8 cellular contexts compared by ENCODE assay signal in genomic region chr6:127343753-127344659, GRCh38. TPM values are rescaled to one million over a fixed set of nuclear protein-coding genes. Genes with fewer than 3 reads are reported as not detected.
DNase-seq lines count a peak whose midpoint lies in the region; ATAC-seq, FAIRE-seq and TF ChIP-seq lines count a peak whose summit lies in the region.

No MANE protein-coding gene starts in this region.

- no peaks in the 10 kb centered on the region for H3K9me3 ChIP-seq in HepG2 (ENCODE audit: low read length)
- no peaks in the 10 kb centered on the region for H3K9me3 ChIP-seq in aorta (ENCODE audit: control insufficient read depth, low read length)

- no peak for FAIRE-seq in HepG2 (lab: Jason Lieb, UNC)

- H3K27ac ChIP-seq in HepG2 (ENCODE audit: extremely low read length, insufficient read depth, low read length) (peak overlapping the region; percentile 86), aorta (ENCODE audit: low read depth in 1 of 2, low read length in 2 of 2) (no peak overlapping the region)

- TSS peak; percentile 88 for BruUV-seq in HepG2 (replicated peaks; lab: Mats Ljungman, UMichigan)

- H3K79me2 ChIP-seq in HepG2 (ENCODE audit: insufficient read depth, low read length): peaks cover 67% of the 10 kb centered on the region

- TF ChIP-seq EP300 in HepG2 (IDR thresholded peaks at IDR 0.05; ENCODE audit: low read depth in 2 of 2, low read length in 2 of 2) (no peak), HepG2 (CRISPR knock-in tag; IDR thresholded peaks at IDR 0.05; ENCODE audit: borderline replicate concordance) (no peak)

- TF ChIP-seq POLR2A in HepG2 (IDR thresholded peaks at IDR 0.05; ENCODE audit: insufficient read depth in 1 of 2, low read depth in 2 of 2, low read length in 2 of 2): 0 out of 4 replicates have a peak, but pooled peaks of 1 of the 2 experiments have one; percentile 16

- H3K27me3 ChIP-seq in HepG2 (ENCODE audit: control insufficient read depth in 1 of 2, insufficient read depth in 2 of 2, low read length in 2 of 2) (no peaks in the 10 kb centered on the region; a peak in 1 of 5 replicates), aorta (ENCODE audit: control insufficient read depth in 1 of 2, insufficient read depth in 2 of 2, low read length in 1 of 2) (no peaks in the 10 kb centered on the region)

- in situ Hi-C loops in GM13977 (cut with MboI; ENCODE audit: low pct_unique_long_range_greater_than_20kb, low sequenced_read_pairs, unreplicated experiment) (no loop called here), HepG2 (cut with HindIII; ENCODE audit: extremely low pct_ligation_motif_present, low pct_unique_long_range_greater_than_20kb) (no loop called here)

- H3K36me3 ChIP-seq in HepG2 (replicated peaks in 1 of 2; ENCODE audit: control insufficient read depth in 1 of 2, insufficient read depth in 2 of 2, low read length in 2 of 2) (no peaks in the 10 kb centered on the region), aorta (ENCODE audit: control insufficient read depth in 1 of 2, insufficient read depth in 2 of 2, low read length in 1 of 2) (no peaks in the 10 kb centered on the region)

- WGBS in HepG2 (ENCODE audit: low lambda C conversion rate): under 1% methylated on average over 27 of the region's 27 CpGs
- WGBS in aorta, 2 donors: 3 to 4% methylated on average over 27 of the region's 27 CpGs

- H4K20me1 ChIP-seq in HepG2 (ENCODE audit: insufficient read depth, low read length): peaks cover 14% of the 10 kb centered on the region

- H3K4me3 ChIP-seq in AG04449 (ENCODE audit: low read depth, low read length) (peak overlapping the region; percentile 84), HepG2 (replicated peaks in 1 of 3; ENCODE audit: insufficient read depth in 1 of 3, low read depth in 2 of 3, low read length in 3 of 3) (peak overlapping the region; percentile 88 to 92 (median 90)), aorta (ENCODE audit: low read length in 2 of 2) (peak overlapping the region; percentile 14 to 66)

- DNase-seq in AG04449 (ENCODE audit: low read depth, low spot score): no peak
- peak; percentile 20 for DNase-seq in GM13977 (ENCODE audit: low spot score)
- peak; percentile 68 for DNase-seq in NCI-H345 treated with DMSO at 0.1 percent for 48 hours (lab: John Stamatoyannopoulos, UW; ENCODE audit: unreplicated experiment)
- DNase-seq in central memory CD4-positive, alpha-beta T cell: peak; percentile 2
- peak; percentile 25 for DNase-seq in HepG2 (ENCODE audit: low spot score)
- no peak for DNase-seq in aorta
- DNase-seq in NCI-H1048 (lab: John Stamatoyannopoulos, UW): no peak

- ATAC-seq in HepG2: 0 out of 3 replicates have a peak, but pooled peaks have one; percentile 1
- no peak for ATAC-seq in aorta (ENCODE audit: low FRiP score)
- no peak for ATAC-seq in HG03520 (IDR thresholded peaks at IDR 0.05; ENCODE audit: unreplicated experiment)

- CTCF ChIA-PET in AG04449 (lab: Yijun Ruan, JAX) (interaction anchor here (1.5 kb wide), 1 partner anchor 12 kb away, joined by 5 read pairs; no protein-coding TSS in a partner anchor), HepG2 (lab: Yijun Ruan, JAX; ENCODE audit: low intra/inter-chr PET ratio, low total read pairs) (no interaction called here)

- H2AFZ ChIP-seq in HepG2 (ENCODE audit: low read length): peak overlapping the region; percentile 93

- peak overlapping the region; percentile 91 for H3K9ac ChIP-seq in HepG2 (ENCODE audit: insufficient read depth, low read depth, low read length)

- POLR2A ChIA-PET in AG04449 (lab: Yijun Ruan, JAX) (interaction anchor here (0.5 to 0.8 kb wide), 3 partner anchors 16 to 77 kb away, joined by 3 read pairs; partner anchors contain the start of gene RNF146), HepG2 (lab: Yijun Ruan, JAX) (interaction anchor here (3.6 kb wide), 1 partner anchor 77 kb away, joined by 37 read pairs; the partner anchor contains the start of gene RNF146)

- no peak for TF ChIP-seq RAD21 in HepG2 (CRISPR knock-in tag; IDR thresholded peaks at IDR 0.05)

- peaks cover 54% of the 10 kb centered on the region for H3K4me1 ChIP-seq in HepG2 (ENCODE audit: insufficient read depth, low read length)
- peaks cover 0 to 3% of the 10 kb centered on the region in 2 donors for H3K4me1 ChIP-seq in aorta (ENCODE audit: control insufficient read depth in 1 of 2, insufficient read depth in 2 of 2, low read length in 2 of 2)

- peak overlapping the region; percentile 83 for H3K4me2 ChIP-seq in HepG2 (ENCODE audit: low read depth, low read length)

- intact Hi-C loops in HepG2 (cut with micrococcal nuclease; ENCODE audit: unreplicated experiment) (loop anchor here (2.0 kb wide), 1 partner anchor 47 kb away; no protein-coding TSS in a partner anchor), aorta (cut with DNase I) (loop anchor here in 1 of 2 donors (5.0 to 10.0 kb wide), 3 partner anchors 71 to 171 kb away; partner anchors contain the start of gene MTCL3)

- TF ChIP-seq CTCF in AG04449 (IDR thresholded peaks at IDR 0.05; ENCODE audit: insufficient read depth, low read length, missing control alignments) (no peak), GM13977 (IDR thresholded peaks at IDR 0.05; ENCODE audit: extremely low read depth, insufficient read depth, missing control alignments) (no peak), HepG2 (CRISPR knock-in tag; IDR thresholded peaks at IDR 0.05) (no peak)

TF ChIP-seq in HepG2, 621 proteins besides CTCF, POLR2A, EP300 and RAD21 (continues in another document):
- TF ChIP-seq SCMH1 (CRISPR knock-in tag; IDR thresholded peaks at IDR 0.05; ENCODE audit: borderline replicate concordance) (no peak), ZFX (CRISPR knock-in tag; IDR thresholded peaks at IDR 0.05; ENCODE audit: low read depth) (0 out of 2 replicates have a peak, but pooled peaks have one; percentile 22), MBNL3 (CRISPR knock-in tag; conservative IDR thresholded peaks at IDR 0.05) (no peak), CREB1 (IDR thresholded peaks at IDR 0.05) (peak; percentile 59; the same call in 1 of the 2 replicates), CREB1 (CRISPR knock-in tag; IDR thresholded peaks at IDR 0.05) (no peak), ATF2 (CRISPR knock-in tag; IDR thresholded peaks at IDR 0.05) (no peak), ARNT2 (CRISPR knock-in tag; IDR thresholded peaks at IDR 0.05; ENCODE audit: low read depth) (peak; percentile 36; the same call in 1 of the 2 replicates), ERF (CRISPR knock-in tag; IDR thresholded peaks at IDR 0.05) (peak; percentile 0; the same call in 1 of the 2 replicates), HHEX (CRISPR knock-in tag; IDR thresholded peaks at IDR 0.05) (no peak), SKI (IDR thresholded peaks at IDR 0.05; ENCODE audit: partially characterized antibody) (no peak)
- TF ChIP-seq, protein P1, sequence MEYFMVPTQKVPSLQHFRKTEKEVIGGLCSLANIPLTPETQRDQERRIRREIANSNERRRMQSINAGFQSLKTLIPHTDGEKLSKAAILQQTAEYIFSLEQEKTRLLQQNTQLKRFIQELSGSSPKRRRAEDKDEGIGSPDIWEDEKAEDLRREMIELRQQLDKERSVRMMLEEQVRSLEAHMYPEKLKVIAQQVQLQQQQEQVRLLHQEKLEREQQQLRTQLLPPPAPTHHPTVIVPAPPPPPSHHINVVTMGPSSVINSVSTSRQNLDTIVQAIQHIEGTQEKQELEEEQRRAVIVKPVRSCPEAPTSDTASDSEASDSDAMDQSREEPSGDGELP (IDR thresholded peaks at IDR 0.05; ENCODE audit: borderline replicate concordance, low read depth): peak; percentile 33; the same call in 1 of the 2 replicates
- TF ChIP-seq, protein P2, sequence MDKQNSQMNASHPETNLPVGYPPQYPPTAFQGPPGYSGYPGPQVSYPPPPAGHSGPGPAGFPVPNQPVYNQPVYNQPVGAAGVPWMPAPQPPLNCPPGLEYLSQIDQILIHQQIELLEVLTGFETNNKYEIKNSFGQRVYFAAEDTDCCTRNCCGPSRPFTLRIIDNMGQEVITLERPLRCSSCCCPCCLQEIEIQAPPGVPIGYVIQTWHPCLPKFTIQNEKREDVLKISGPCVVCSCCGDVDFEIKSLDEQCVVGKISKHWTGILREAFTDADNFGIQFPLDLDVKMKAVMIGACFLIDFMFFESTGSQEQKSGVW (CRISPR knock-in tag; IDR thresholded peaks at IDR 0.05; ENCODE audit: borderline replicate concordance): no peak

RNA-seq across cellular contexts. Expression of gene ECHDC1, which starts 0.6 kb away (rescaled TPM):
- total RNA-seq in HepG2 (2016; rRNA removed; fragmentation: Illumina TruSeq; extraction: Trizol) (98.1 and 143 TPM in 2 replicates), aorta (10 to 100 TPM; 28.2 to 44.0 TPM)
- total RNA-seq in HepG2 (2016; cell fraction: cytosol; rRNA removed; fragmentation: Illumina TruSeq; extraction: Trizol; ENCODE audit: low read depth): 13.1 and 17.5 TPM in 2 replicates
- total RNA-seq in HepG2 (2016; cell fraction: insoluble cytoplasmic fraction; rRNA removed; fragmentation: Illumina TruSeq; extraction: Trizol): 93.2 and 152 TPM in 2 replicates
- total RNA-seq in HepG2 (2016; cell fraction: membrane; rRNA removed; fragmentation: Illumina TruSeq; extraction: Trizol): 28.7 and 33.7 TPM in 2 replicates
- total RNA-seq in HepG2 (2016; cell fraction: nucleus; rRNA removed; fragmentation: Illumina TruSeq; extraction: Trizol): 73.0 and 77.3 TPM in 2 replicates
- polyA plus RNA-seq in HepG2 (2011; rRNA removed) (25.4 and 32.8 TPM in 2 replicates), aorta (10 to 100 TPM; 32.8 to 49.0 TPM)
- polyA plus RNA-seq in HepG2 (2011; cell fraction: cytosol; rRNA removed): 14.2 and 20.3 TPM in 2 replicates
- polyA plus RNA-seq in HepG2 (2011; cell fraction: nucleus; rRNA removed): 12.5 and 14.9 TPM in 2 replicates
- polyA plus RNA-seq in HepG2 (2012): 50.4 and 56.6 TPM in 2 replicates
- polyA plus RNA-seq in HepG2 (2016; cell fraction: cytosol; fragmentation: Illumina TruSeq; extraction: Trizol; ENCODE audit: low read depth): 17.0 and 21.2 TPM in 2 replicates
- 148 and 165 TPM in 2 replicates for polyA plus RNA-seq in HepG2 (2016; cell fraction: insoluble cytoplasmic fraction; fragmentation: Illumina TruSeq; extraction: Trizol; ENCODE audit: low read depth)
- 30.8 and 32.0 TPM in 2 replicates for polyA plus RNA-seq in HepG2 (2016; cell fraction: membrane; fragmentation: Illumina TruSeq; extraction: Trizol; ENCODE audit: low read depth)
- polyA plus RNA-seq in HepG2 (2016; cell fraction: nucleus; fragmentation: Illumina TruSeq; extraction: Trizol; ENCODE audit: insufficient read depth, low read depth): 73.1 and 75.7 TPM in 2 replicates
- polyA minus RNA-seq in HepG2 (2011; rRNA and poly(A)+ RNA removed; ENCODE audit: low replicate concordance): 6.4 and 6.9 TPM in 2 replicates
- 16.4 and 21.5 TPM in 2 replicates for polyA minus RNA-seq in HepG2 (2011; cell fraction: cytosol; rRNA and poly(A)+ RNA removed)
- polyA minus RNA-seq in HepG2 (2011; cell fraction: nucleus; rRNA and poly(A)+ RNA removed): 84.5 and 92.7 TPM in 2 replicates

Comparison
In these comparisons a context has a peak if more than half of its experiments do, and no peak if none do; other contexts are left out.
1. DNase-seq: peak in GM13977 (single experiment), NCI-H345 treated with DMSO at 0.1 percent for 48 hours (single experiment), central memory CD4-positive, alpha-beta T cell (single experiment) and HepG2 (single experiment); none in AG04449 (single experiment), aorta (0 of 2) and NCI-H1048 (single experiment).
2. H3K4me3 ChIP-seq: peak in every context shown above with its lines; median percentile 90 in HepG2; 84 in AG04449; 40 in aorta.